ENCODE assay signal across 1 cellular context in genomic region chr14:20802341-20803084, GRCh38.
TF ChIP-seq lines count a peak whose summit lies in the region.

RNASE1 (minus strand) TSS chr14:20802844; CDS start chr14:20802068, 776 bp downstream.

TF ChIP-seq in K562, 482 proteins besides CTCF, POLR2A, EP300 and RAD21:
- TF ChIP-seq MEIS2 (IDR thresholded peaks at IDR 0.05; ENCODE audit: partially characterized antibody) = peak; percentile 9
- peak; percentile 59; the same call in 1 of the 2 replicates for TF ChIP-seq FOSL1 (tag; conservative IDR thresholded peaks at IDR 0.05)
- no peak for TF ChIP-seq SRF (CRISPR knock-in tag; IDR thresholded peaks at IDR 0.05)
- 0 out of 2 replicates have a peak, but pooled peaks have one; percentile 11 for TF ChIP-seq TFAP4 (CRISPR knock-in tag; IDR thresholded peaks at IDR 0.05; ENCODE audit: borderline replicate concordance)
- TF ChIP-seq HNRNPLL (IDR thresholded peaks at IDR 0.05; ENCODE audit: low read depth, low read length, poor library complexity, severe bottlenecking) = peak; percentile 17
- TF ChIP-seq HNRNPH1 (optimal IDR thresholded peaks at IDR 0.05; ENCODE audit: low read depth, low read length) = no peak
